1 cellular context compared by ENCODE assay signal in the genomic region with DNA sequence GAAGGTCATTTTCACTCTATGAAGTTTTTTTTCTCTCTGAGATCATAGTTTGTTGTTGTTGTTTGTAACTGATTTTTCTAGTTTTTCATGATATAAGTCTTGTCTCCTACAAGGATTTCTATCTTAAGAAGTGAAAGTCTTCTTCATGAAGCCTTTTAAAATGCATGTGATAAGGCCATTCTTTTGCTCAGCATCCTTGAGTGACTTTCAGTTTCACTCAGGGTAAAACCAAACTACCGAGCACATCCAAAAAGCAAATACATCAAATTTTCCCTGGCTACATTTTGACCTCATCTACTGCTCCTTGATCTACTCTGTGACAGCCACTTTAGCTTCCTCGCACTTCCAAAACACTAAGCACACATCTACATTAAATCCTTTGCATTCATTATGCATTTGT.
TF ChIP-seq lines count a peak whose summit lies in the region.

No MANE protein-coding gene starts in this region.

TF ChIP-seq in SK-N-SH, 30 proteins besides CTCF, POLR2A, EP300 and RAD21:
- TF ChIP-seq PBX3 (IDR thresholded peaks at IDR 0.05) (no peak), POLR2AphosphoS5 (IDR thresholded peaks at IDR 0.05; ENCODE audit: low read depth, low read length) (no peak), FOSL2 (IDR thresholded peaks at IDR 0.05; ENCODE audit: borderline replicate concordance, low read depth) (no peak), REST (IDR thresholded peaks at IDR 0.05; ENCODE audit: low read depth, low read length) (no peak), USF2 (IDR thresholded peaks at IDR 0.05; ENCODE audit: borderline replicate concordance, low read depth, low read length) (no peak), NRF1 (IDR thresholded peaks at IDR 0.05; ENCODE audit: low read depth, low read length) (no peak), MXI1 (IDR thresholded peaks at IDR 0.05; ENCODE audit: low read depth, low read length) (no peak), GATA2 (CRISPR knock-in tag; IDR thresholded peaks at IDR 0.05) (no peak)
- TF ChIP-seq, protein P1, sequence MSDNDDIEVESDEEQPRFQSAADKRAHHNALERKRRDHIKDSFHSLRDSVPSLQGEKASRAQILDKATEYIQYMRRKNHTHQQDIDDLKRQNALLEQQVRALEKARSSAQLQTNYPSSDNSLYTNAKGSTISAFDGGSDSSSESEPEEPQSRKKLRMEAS (IDR thresholded peaks at IDR 0.05; ENCODE audit: low read depth): no peak
- TF ChIP-seq, protein P2, sequence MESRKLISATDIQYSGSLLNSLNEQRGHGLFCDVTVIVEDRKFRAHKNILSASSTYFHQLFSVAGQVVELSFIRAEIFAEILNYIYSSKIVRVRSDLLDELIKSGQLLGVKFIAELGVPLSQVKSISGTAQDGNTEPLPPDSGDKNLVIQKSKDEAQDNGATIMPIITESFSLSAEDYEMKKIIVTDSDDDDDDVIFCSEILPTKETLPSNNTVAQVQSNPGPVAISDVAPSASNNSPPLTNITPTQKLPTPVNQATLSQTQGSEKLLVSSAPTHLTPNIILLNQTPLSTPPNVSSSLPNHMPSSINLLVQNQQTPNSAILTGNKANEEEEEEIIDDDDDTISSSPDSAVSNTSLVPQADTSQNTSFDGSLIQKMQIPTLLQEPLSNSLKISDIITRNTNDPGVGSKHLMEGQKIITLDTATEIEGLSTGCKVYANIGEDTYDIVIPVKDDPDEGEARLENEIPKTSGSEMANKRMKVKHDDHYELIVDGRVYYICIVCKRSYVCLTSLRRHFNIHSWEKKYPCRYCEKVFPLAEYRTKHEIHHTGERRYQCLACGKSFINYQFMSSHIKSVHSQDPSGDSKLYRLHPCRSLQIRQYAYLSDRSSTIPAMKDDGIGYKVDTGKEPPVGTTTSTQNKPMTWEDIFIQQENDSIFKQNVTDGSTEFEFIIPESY (IDR thresholded peaks at IDR 0.05; ENCODE audit: borderline replicate concordance, low read depth): no peak
